ENCODE assay signal across 8 cellular contexts in the genomic region with DNA sequence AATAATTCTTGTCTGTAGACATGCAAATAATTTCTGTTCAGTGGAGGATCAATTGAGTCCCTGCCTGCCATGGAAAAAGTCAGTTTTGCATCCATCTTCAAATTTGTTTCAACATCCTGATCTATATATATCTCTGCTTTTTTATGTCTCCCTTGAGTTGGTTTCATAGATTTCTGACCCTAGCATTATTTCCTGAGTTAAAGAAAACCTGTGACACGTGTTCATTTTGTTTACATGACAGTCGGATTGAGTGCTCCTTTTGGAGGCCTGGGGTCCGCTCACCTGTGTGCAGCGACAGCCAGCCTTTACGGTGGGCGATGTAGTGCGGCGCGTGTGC. TPM values are rescaled to one million over a fixed set of nuclear protein-coding genes. Genes with fewer than 3 reads are reported as not detected.
A peak's percentile ranks its signal among the peaks of the same experiment; 100 is the strongest.
DNase-seq lines count a peak whose midpoint lies in the region; ATAC-seq and TF ChIP-seq lines count a peak whose summit lies in the region.

No MANE protein-coding gene starts in this region.

- H3K27me3 Mint-ChIP-seq in CD14-positive monocyte (ENCODE audit: low read depth in 3 of 3): peaks cover 2 to 8% (median 4%) of the 10 kb centered on the region in 3 donors

- H3K4me1 ChIP-seq in ascending aorta: peaks cover 12 to 17% of the 10 kb centered on the region in 2 donors
- peaks cover 0 to 13% (median 5%) of the 10 kb centered on the region in 4 donors for H3K4me1 ChIP-seq in right lobe of liver
- peaks cover 8 to 37% (median 26%) of the 10 kb centered on the region in 4 donors for H3K4me1 ChIP-seq in transverse colon

- intact Hi-C loops in CD14-positive monocyte (cut with micrococcal nuclease) (no loop called here), ascending aorta (cut with DNase I) (loop anchor here (1.0 kb wide), 1 partner anchor 58 kb away; a partner anchor contains a TSS), right lobe of liver (cut with DNase I) (no loop called here), transverse colon (cut with DNase I; ENCODE audit: low total_unique reads) (no loop called here)

- H3K36me3 Mint-ChIP-seq in CD14-positive monocyte: peaks cover 25 to 26% of the 10 kb centered on the region in 2 donors

- ATAC-seq in HG03045 (IDR thresholded peaks at IDR 0.05; ENCODE audit: unreplicated experiment): peak; percentile 0
- peak in 2 of 4 donors; percentile 5 to 7 for ATAC-seq in right lobe of liver

- TF ChIP-seq POLR2A in right lobe of liver (IDR thresholded peaks at IDR 0.05) (no peak), transverse colon (IDR thresholded peaks at IDR 0.05) (no peak)

- peak overlapping the region; percentile 81 to 100 (median 100) for H3K27ac Mint-ChIP-seq in CD14-positive monocyte

- H3K4me1 Mint-ChIP-seq in CD14-positive monocyte: peaks cover 20% of the 10 kb centered on the region

- H3K27me3 ChIP-seq in ascending aorta (no peaks in the 10 kb centered on the region), right lobe of liver (no peaks in the 10 kb centered on the region), transverse colon (no peaks in the 10 kb centered on the region)

- H3K36me3 ChIP-seq in ascending aorta (peaks cover 6 to 17% of the 10 kb centered on the region in 2 donors), right lobe of liver (peaks cover 0 to 11% (median 5%) of the 10 kb centered on the region in 4 donors), transverse colon (peaks cover 0 to 15% (median 5%) of the 10 kb centered on the region in 4 donors)

- H3K4me3 ChIP-seq in ascending aorta (peak overlapping the region; percentile 78 to 99), right lobe of liver (peak overlapping the region; percentile 61 to 82 (median 73)), transverse colon (peak overlapping the region; percentile 75 to 95 (median 83))

- H3K9me3 Mint-ChIP-seq in CD14-positive monocyte: peaks cover 0 to 6% (median 2%) of the 10 kb centered on the region in 7 donors

- H3K27ac ChIP-seq in ascending aorta: peak overlapping the region; percentile 93 to 95
- peak overlapping the region in 2 of 3 donors; percentile 38 to 63 for H3K27ac ChIP-seq in right lobe of liver
- H3K27ac ChIP-seq in transverse colon: peak overlapping the region; percentile 87 to 90 (median 88)

- H3K4me3 Mint-ChIP-seq in CD14-positive monocyte: peak overlapping the region; percentile 96 to 97

- WGBS in right lobe of liver (ENCODE audit: insufficient coverage, low coverage, low lambda C conversion rate, missing lambda C conversion rate): 0% methylated on average over 9 of the region's 9 CpGs
- 1% methylated on average over 9 of the region's 9 CpGs; no CpG with 5 or more reads in 1 of the 2 donors for WGBS in transverse colon (ENCODE audit: low coverage in 1 of 2), 2 donors

- H3K9me3 ChIP-seq in ascending aorta (no peaks in the 10 kb centered on the region), right lobe of liver (no peaks in the 10 kb centered on the region), transverse colon (no peaks in the 10 kb centered on the region)

- TF ChIP-seq CTCF in CD14-positive monocyte (IDR thresholded peaks at IDR 0.05) (no peak), ascending aorta (IDR thresholded peaks at IDR 0.05) (no peak), right lobe of liver (IDR thresholded peaks at IDR 0.05) (no peak), transverse colon (IDR thresholded peaks at IDR 0.05) (no peak)

- DNase-seq in CD14-positive monocyte (ENCODE audit: low spot score) (no peak), ascending aorta (ENCODE audit: low spot score in 2 of 2) (no peak), right lobe of liver (no peak), transverse colon (no peak), NCI-H1436 treated with DMSO at 0.1 percent for 48 hours (lab: John Stamatoyannopoulos, UW) (no peak), NCI-H187 treated with DMSO at 0.1 percent for 48 hours (lab: John Stamatoyannopoulos, UW) (no peak)
- no peak for DNase-seq in activated CD8-positive, alpha-beta memory T cell treated with anti-CD3 and anti-CD28 coated beads, Interleukin-2, amount 50 U/mL, for 4 hours

- in situ Hi-C loops in transverse colon (cut with MboI; ENCODE audit: low pct_ligation_motif_present in 1 of 4, low pct_unique_long_range_greater_than_20kb in 1 of 4, low sequenced_read_pairs in 3 of 4): loop anchor here in 1 of 4 donors (25.0 kb wide), 1 partner anchor 931 kb away; a partner anchor contains a TSS

- no peak for TF ChIP-seq EP300 in transverse colon (IDR thresholded peaks at IDR 0.05; ENCODE audit: low read depth)

RNA-seq across cellular contexts. Expression of a gene that starts 0.7 kb away (rescaled TPM):
- polyA plus RNA-seq in CD14-positive monocyte: 100 to 1,000 TPM; 112 TPM
- 145 TPM for total RNA-seq in ascending aorta
- 10 to 100 TPM; 45.2 to 83.4 (median 66.7) TPM for total RNA-seq in right lobe of liver
- 100 to 1,000 TPM in 1 of 4 donors, 10 to 100 TPM in 3; 22.8 to 110 (median 73.4) TPM for total RNA-seq in transverse colon

RNA-seq across cellular contexts. Expression of a gene that starts 37.7 kb away (rescaled TPM):
- 1 to 10 TPM; 5.9 to 6.8 TPM for polyA plus RNA-seq in CD14-positive monocyte
- total RNA-seq in ascending aorta (29.2 TPM), right lobe of liver (10 to 100 TPM; 13.7 to 32.2 (median 25.2) TPM), transverse colon (10 to 100 TPM; 54.5 to 84.2 (median 58.2) TPM)

RNA-seq across cellular contexts. Expression of a gene that starts 57.6 kb away (rescaled TPM):
- 10 to 100 TPM in 1 of 2 donors, 1 to 10 TPM in 1; 8.8 to 10.9 TPM for polyA plus RNA-seq in CD14-positive monocyte
- total RNA-seq in ascending aorta (13.1 TPM), right lobe of liver (10 to 100 TPM; 13.6 to 25.1 (median 17.8) TPM), transverse colon (10 to 100 TPM; 13.3 to 55.7 (median 15.5) TPM)
